11 cellular contexts compared by ENCODE assay signal in the genomic region with DNA sequence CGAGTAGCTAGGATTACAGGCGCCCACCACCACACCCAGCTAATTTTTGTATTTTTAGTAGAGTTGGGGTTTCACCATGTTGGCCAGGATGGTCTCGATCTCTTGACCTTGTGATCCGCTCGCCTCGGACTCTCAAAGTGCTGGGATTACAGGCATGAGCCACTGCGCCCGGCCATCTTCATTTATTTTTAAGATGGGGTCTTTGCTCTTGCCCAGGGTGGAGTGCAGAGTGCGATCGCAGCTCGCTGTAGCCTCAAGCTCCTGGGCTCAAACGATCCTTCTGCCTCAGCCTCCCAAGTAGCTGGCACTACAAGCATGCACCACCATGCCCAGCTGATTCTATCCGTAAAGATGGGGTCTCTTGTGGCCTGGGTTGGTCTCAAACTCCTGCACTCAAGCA. TPM values are rescaled to one million over a fixed set of nuclear protein-coding genes. Genes with fewer than 3 reads are reported as not detected.
DNase-seq lines count a peak whose midpoint lies in the region; ATAC-seq and TF ChIP-seq lines count a peak whose summit lies in the region.
"Not testable (repeated sequence)": the region's sequence is repeated elsewhere in the genome, so short reads cannot be mapped to it uniquely, and the experiment has no call there.
"Had no signal": no experiment of that assay in that cellular context is flagged by ENCODE, and none has a peak within 500 bp of the region (broad histone marks: within the 10 kb centered on the region; RNA-seq: fewer than 3 reads in every experiment).

No MANE protein-coding gene starts in this region.

- not testable (repeated sequence) for H3K27me3 Mint-ChIP-seq in CD14-positive monocyte (ENCODE audit: low read depth in 3 of 3); WTC11 (ENCODE audit: low read depth)

- POLR2A ChIA-PET in WTC11 (lab: Charles Lee) = not testable (repeated sequence)

- not testable (repeated sequence) for H3K27me3 ChIP-seq in right cardiac atrium (ENCODE audit: control insufficient read depth, insufficient read depth); lower lobe of right lung (ENCODE audit: low read depth); suprapubic skin; aorta (ENCODE audit: control insufficient read depth in 1 of 2, insufficient read depth in 2 of 2, low read length in 1 of 2)

- peaks cover 33% of the 10 kb centered on the region for H3K4me1 Mint-ChIP-seq in CD14-positive monocyte
- H3K4me1 Mint-ChIP-seq in WTC11 = not testable (repeated sequence)

- not testable (repeated sequence) for TF ChIP-seq CTCF in CD14-positive monocyte (IDR thresholded peaks at IDR 0.05); WTC11 (IDR thresholded peaks at IDR 0.05); lower lobe of right lung (IDR thresholded peaks at IDR 0.05); suprapubic skin (IDR thresholded peaks at IDR 0.05)

- H3K27ac Mint-ChIP-seq in CD14-positive monocyte = peak overlapping the region in 2 of 7 donors; percentile 25 to 93
- H3K27ac Mint-ChIP-seq in WTC11 = not testable (repeated sequence)

- H3K4me3 ChIP-seq in right cardiac atrium (ENCODE audit: low read length); lower lobe of right lung; suprapubic skin; aorta (ENCODE audit: low read length in 2 of 2): not testable (repeated sequence)

- not testable (repeated sequence) for TF ChIP-seq POLR2A in suprapubic skin (IDR thresholded peaks at IDR 0.05)

- WGBS in right cardiac atrium = 87% methylated on average over 13 of the region's 13 CpGs
- WGBS in suprapubic skin = 89% methylated on average over 13 of the region's 13 CpGs
- WGBS in aorta, 2 donors = 86 to 87% methylated on average over 13 of the region's 13 CpGs

- not testable (repeated sequence) for H3K4me1 ChIP-seq in right cardiac atrium (ENCODE audit: control insufficient read depth, insufficient read depth, low read length); suprapubic skin; aorta (ENCODE audit: control insufficient read depth in 1 of 2, insufficient read depth in 2 of 2, low read length in 2 of 2)
- H3K4me1 ChIP-seq in lower lobe of right lung = peaks cover 26% of the 10 kb centered on the region

- not testable (repeated sequence) for TF ChIP-seq EP300 in suprapubic skin (IDR thresholded peaks at IDR 0.05)

- DNase-seq in CD14-positive monocyte (ENCODE audit: low spot score) = peak; percentile 12
- peak; percentile 5 for DNase-seq in WTC11 (ENCODE audit: low spot score)
- peak; percentile 50 for DNase-seq in Right ventricle myocardium inferior (ENCODE audit: missing footprints)
- peak in 2 of 3 donors; percentile 30 to 35 for DNase-seq in right cardiac atrium
- peak; percentile 18 for DNase-seq in lower lobe of right lung
- DNase-seq in sciatic nerve (ENCODE audit: low spot score) = peak; percentile 37
- peak; percentile 21 to 60 for DNase-seq in suprapubic skin (ENCODE audit: low spot score in 2 of 2)
- DNase-seq in aorta = peak; percentile 24 to 67

- intact Hi-C loops in CD14-positive monocyte (cut with micrococcal nuclease) = loop anchor here in 1 of 2 donors (5.0 kb wide), 1 partner anchor 40 kb away; no protein-coding TSS in a partner anchor
- intact Hi-C loops in Right ventricle myocardium inferior (cut with DNase I); right cardiac atrium (cut with DNase I); lower lobe of right lung (cut with DNase I); sciatic nerve (cut with DNase I); aorta (cut with DNase I): not testable (repeated sequence)

- CTCF ChIA-PET in WTC11 (lab: Charles Lee) = interaction anchor here (0.7 to 3.6 kb wide), 3 partner anchors 8 to 567 kb away, joined by 3 to 16 read pairs (median 3); no protein-coding TSS in a partner anchor

- ATAC-seq in WTC11; Right ventricle myocardium inferior; right cardiac atrium; lower lobe of right lung; sciatic nerve; aorta (ENCODE audit: low FRiP score): not testable (repeated sequence)

- H3K27ac ChIP-seq in right cardiac atrium (ENCODE audit: low read length); lower lobe of right lung; suprapubic skin; aorta (ENCODE audit: low read depth in 1 of 2, low read length in 2 of 2): not testable (repeated sequence)

- H3K36me3 ChIP-seq in lower lobe of right lung = peaks cover 36% of the 10 kb centered on the region
- H3K36me3 ChIP-seq in suprapubic skin = peaks cover 27% of the 10 kb centered on the region
- H3K36me3 ChIP-seq in aorta (ENCODE audit: control insufficient read depth in 1 of 2, insufficient read depth in 2 of 2, low read length in 1 of 2) = not testable (repeated sequence)

- H3K9me3 ChIP-seq in right cardiac atrium (ENCODE audit: control insufficient read depth, low read length); lower lobe of right lung; suprapubic skin; aorta (ENCODE audit: control insufficient read depth, low read length): not testable (repeated sequence)

- H3K4me3 Mint-ChIP-seq in CD14-positive monocyte, WTC11: not testable (repeated sequence)

- not testable (repeated sequence) for H3K9me3 Mint-ChIP-seq in CD14-positive monocyte, WTC11

- H3K36me3 Mint-ChIP-seq in CD14-positive monocyte (peaks cover 67% of the 10 kb centered on the region in 2 donors), WTC11 (peaks cover 47% of the 10 kb centered on the region)

RNA-seq across cellular contexts. Expression of a gene that starts 39.2 kb away (rescaled TPM):
- polyA plus RNA-seq in CD14-positive monocyte = under 1 TPM; 0.09 to 0.14 TPM
- total RNA-seq in WTC11 (2021) = 0.85 to 1.4 TPM (median 1.4 TPM) in 3 replicates
- total RNA-seq in Right ventricle myocardium inferior = 0.05 TPM
- 1 to 10 TPM in 1 of 4 donors, under 1 TPM in 3; 0.45 to 1.0 (median 0.91) TPM for total RNA-seq in right cardiac atrium
- 0.36 TPM for polyA plus RNA-seq in right cardiac atrium
- total RNA-seq in lower lobe of right lung = 0.47 TPM
- total RNA-seq in sciatic nerve = 0.31 TPM
- under 1 TPM in 1 of 4 donors, not detected in 3; 0.17 TPM for total RNA-seq in suprapubic skin
- 1 to 10 TPM; 1.1 to 2.0 TPM for total RNA-seq in aorta
- under 1 TPM in 1 of 2 donors, not detected in 1; 0.13 TPM for polyA plus RNA-seq in aorta
- total RNA-seq: A673, G401, HT1080 had no signal
